ENCODE assay signal across 8 cellular contexts in genomic region chr19:40443131-40443929, GRCh38. TPM values are rescaled to one million over a fixed set of nuclear protein-coding genes. Genes with fewer than 3 reads are reported as not detected.
DNase-seq lines count a peak whose midpoint lies in the region; ATAC-seq and TF ChIP-seq lines count a peak whose summit lies in the region.

No MANE protein-coding gene starts in this region.

- no peaks in the 10 kb centered on the region for H3K9me3 Mint-ChIP-seq in activated T-cell treated with anti-CD3 and anti-CD28 coated beads, Interleukin-2, amount 50 U/mL, for 4 hours

- CTCF ChIA-PET in PC-9 (lab: Charles Lee): interaction anchor here (0.6 to 1.3 kb wide), 5 partner anchors 12 to 23 kb away, joined by 3 to 12 read pairs (median 4); no protein-coding TSS in a partner anchor

- H4K20me1 ChIP-seq in PC-9 (ENCODE audit: insufficient read depth): peaks cover 20% of the 10 kb centered on the region

- in situ Hi-C loops in KBM-7 (cut with MboI; ENCODE audit: low pct_unique_long_range_greater_than_20kb, low sequenced_read_pairs): no loop called here

- H3F3A ChIP-seq in PC-9 (ENCODE audit: insufficient read depth, low read depth): peaks cover 53% of the 10 kb centered on the region

- no peaks in the 10 kb centered on the region for H3K27me3 Mint-ChIP-seq in activated T-cell treated with anti-CD3 and anti-CD28 coated beads, Interleukin-2, amount 50 U/mL, for 4 hours (ENCODE audit: low read depth)

- H3K4me3 ChIP-seq in PC-9 (peak overlapping the region; percentile 75), esophagus (ENCODE audit: low read depth in 1 of 2, low read length in 2 of 2) (peak overlapping the region; percentile 76 to 95), muscle layer of colon (ENCODE audit: low read depth in 1 of 2, low read length in 2 of 2) (peak overlapping the region; percentile 90 to 100)

- peak overlapping the region; percentile 83 for H2AFZ ChIP-seq in PC-9

- BruUV-seq in PC-9 (replicated peaks; lab: Mats Ljungman, UMichigan): TSS peak; percentile 68

- 0% methylated on average over 49 to 50 of the region's 50 CpGs for WGBS in esophagus, 2 donors

- POLR2A ChIA-PET in PC-9 (lab: Charles Lee; ENCODE audit: unreplicated experiment): interaction anchor here (0.5 to 1.3 kb wide), 11 partner anchors 9 to 865 kb away, joined by 3 to 12 read pairs (median 4); partner anchors contain the start of genes BLVRB and SERTAD1

- no peak for TF ChIP-seq CTCF in PC-9 (conservative IDR thresholded peaks at IDR 0.05)

- DNase-seq in DMS153 (lab: John Stamatoyannopoulos, UW): peak; percentile 99
- DNase-seq in KBM-7: peak; percentile 100
- peak; percentile 98 to 100 for DNase-seq in PC-9
- peak; percentile 99 for DNase-seq in activated T-cell treated with anti-CD3 and anti-CD28 coated beads, Interleukin-2, amount 50 U/mL, for 4 hours
- DNase-seq in stimulated activated CD8-positive, alpha-beta memory T cell treated with anti-CD3 and anti-CD28 coated beads, Interleukin-7, amount 100 ng/mL, for 1 hour (ENCODE audit: low read depth in 2 of 2): peak; percentile 94 to 98

- H3K36me3 ChIP-seq in PC-9 (ENCODE audit: low read depth) (no peaks in the 10 kb centered on the region; the same call in 1 of the 2 replicates), esophagus (ENCODE audit: control insufficient read depth in 2 of 2, insufficient read depth in 2 of 2, low read length in 1 of 2) (peaks cover 11 to 20% of the 10 kb centered on the region in 2 donors), muscle layer of colon (ENCODE audit: insufficient read depth, low read length) (peaks cover 33% of the 10 kb centered on the region)

- peak; percentile 61 for ATAC-seq in GM21717 (IDR thresholded peaks at IDR 0.05; ENCODE audit: unreplicated experiment)
- ATAC-seq in activated T-cell treated with anti-CD3 and anti-CD28 coated beads, Interleukin-2, amount 50 U/mL, for 4 hours: peak; percentile 82 to 83

- H3K4me3 Mint-ChIP-seq in activated T-cell treated with anti-CD3 and anti-CD28 coated beads, Interleukin-2, amount 50 U/mL, for 4 hours: peak overlapping the region; percentile 97

- H3K27me3 ChIP-seq in PC-9 (ENCODE audit: insufficient read depth, low read depth) (no peaks in the 10 kb centered on the region), esophagus (ENCODE audit: control insufficient read depth in 1 of 2, insufficient read depth in 2 of 2, low read length in 2 of 2) (no peaks in the 10 kb centered on the region), muscle layer of colon (ENCODE audit: control insufficient read depth in 1 of 2, insufficient read depth in 2 of 2, low read length in 2 of 2) (no peaks in the 10 kb centered on the region)

- peaks cover 30% of the 10 kb centered on the region for H3K79me2 ChIP-seq in PC-9 (ENCODE audit: low read depth)

- peaks cover 17% of the 10 kb centered on the region for H3K4me1 Mint-ChIP-seq in activated T-cell treated with anti-CD3 and anti-CD28 coated beads, Interleukin-2, amount 50 U/mL, for 4 hours (ENCODE audit: low read depth)

- no peaks in the 10 kb centered on the region for H3K9me2 ChIP-seq in PC-9 (ENCODE audit: insufficient read depth)

- intact Hi-C loops in PC-9 (cut with micrococcal nuclease; ENCODE audit: unreplicated experiment): loop anchor here (1.0 to 5.0 kb wide), 4 partner anchors 10 to 96 kb away; partner anchors contain the start of genes C19orf47, PLD3 and SERTAD1

- H3K9me3 ChIP-seq in PC-9 (ENCODE audit: insufficient read depth, low read depth) (no peaks in the 10 kb centered on the region), esophagus (ENCODE audit: control insufficient read depth in 2 of 2, insufficient read depth in 1 of 2, low read depth in 1 of 2, low read length in 1 of 2) (no peaks in the 10 kb centered on the region), muscle layer of colon (ENCODE audit: low read length) (no peaks in the 10 kb centered on the region)

- H3K4me1 ChIP-seq in PC-9 (replicated peaks; ENCODE audit: insufficient read depth): peaks cover 12% of the 10 kb centered on the region
- peaks cover 0 to 2% of the 10 kb centered on the region in 2 donors for H3K4me1 ChIP-seq in esophagus (ENCODE audit: control insufficient read depth in 2 of 2, insufficient read depth in 2 of 2, low read length in 1 of 2)
- peaks cover 30% of the 10 kb centered on the region for H3K4me1 ChIP-seq in muscle layer of colon (ENCODE audit: insufficient read depth, low read length)

- H3K36me3 Mint-ChIP-seq in activated T-cell treated with anti-CD3 and anti-CD28 coated beads, Interleukin-2, amount 50 U/mL, for 4 hours (ENCODE audit: insufficient read depth): peaks cover 5% of the 10 kb centered on the region

- peak overlapping the region; percentile 70 for H3K27ac ChIP-seq in PC-9
- peak overlapping the region; percentile 95 to 99 for H3K27ac ChIP-seq in esophagus (ENCODE audit: low read depth in 2 of 2, low read length in 1 of 2)
- peak overlapping the region; percentile 97 for H3K27ac ChIP-seq in muscle layer of colon (ENCODE audit: low read depth, low read length)

- peak overlapping the region; percentile 100 for H3K9ac ChIP-seq in muscle layer of colon (ENCODE audit: low read length)

- peak overlapping the region; percentile 86 for H3K4me2 ChIP-seq in PC-9

RNA-seq across cellular contexts. Expression of gene SERTAD3, which starts 0.8 kb away (rescaled TPM):
- 35.9 and 41.4 TPM in 2 replicates for total RNA-seq in PC-9 (2021)
- 1 to 10 TPM; 6.4 to 9.5 (median 6.8) TPM for total RNA-seq in activated T-cell treated with anti-CD3 and anti-CD28 coated beads, Interleukin-2, amount 50 U/mL, for 4 hours
- 10 to 100 TPM; 12.2 to 19.1 TPM for polyA plus RNA-seq in esophagus

RNA-seq across cellular contexts. Expression of gene SERTAD1, which starts 17.5 kb away (rescaled TPM):
- total RNA-seq in PC-9 (2021): 7.8 and 8.5 TPM in 2 replicates
- 10 to 100 TPM; 24.2 to 33.9 (median 33.7) TPM for total RNA-seq in activated T-cell treated with anti-CD3 and anti-CD28 coated beads, Interleukin-2, amount 50 U/mL, for 4 hours
- 10 to 100 TPM; 20.7 to 21.5 TPM for polyA plus RNA-seq in esophagus

RNA-seq across cellular contexts. Expression of gene BLVRB, which starts 22.2 kb away (rescaled TPM):
- 204 and 239 TPM in 2 replicates for total RNA-seq in PC-9 (2021)
- 10 to 100 TPM; 17.0 to 19.2 (median 18.1) TPM for total RNA-seq in activated T-cell treated with anti-CD3 and anti-CD28 coated beads, Interleukin-2, amount 50 U/mL, for 4 hours
- 100 to 1,000 TPM; 213 to 241 TPM for polyA plus RNA-seq in esophagus

RNA-seq across cellular contexts. Expression of gene SPTBN4, which starts 23.5 kb away (rescaled TPM):
- total RNA-seq in PC-9 (2021): 0.48 and 0.85 TPM in 2 replicates
- total RNA-seq in activated T-cell treated with anti-CD3 and anti-CD28 coated beads, Interleukin-2, amount 50 U/mL, for 4 hours: 1 to 10 TPM; 1.2 to 2.1 (median 1.8) TPM
- polyA plus RNA-seq in esophagus: 1 to 10 TPM in 1 of 2 donors, under 1 TPM in 1; 0.68 to 1.2 TPM

RNA-seq across cellular contexts. Expression of gene PRX, which starts 30.2 kb away (rescaled TPM):
- total RNA-seq in PC-9 (2021): 6.6 and 9.2 TPM in 2 replicates
- total RNA-seq in activated T-cell treated with anti-CD3 and anti-CD28 coated beads, Interleukin-2, amount 50 U/mL, for 4 hours: under 1 TPM; 0.71 to 0.82 (median 0.79) TPM
- 1 to 10 TPM; 1.0 to 1.1 TPM for polyA plus RNA-seq in esophagus

Comparison
In these comparisons a context has a peak if more than half of its experiments do, and no peak if none do; other contexts are left out.
1. Peak in every context shown above with its lines: DNase-seq, ATAC-seq, H3K4me3 ChIP-seq and H3K27ac ChIP-seq.
2. RNA of gene BLVRB, which starts 22.2 kb away (total RNA-seq): 204 to 239 TPM in PC-9; 17.0 to 19.2 TPM in activated T-cell treated with anti-CD3 and anti-CD28 coated beads, Interleukin-2, amount 50 U/mL, for 4 hours; every median in the first group is over 10 times any median in the second.